21 cellular contexts compared by ENCODE assay signal in genomic region chr3:195754906-195755305, GRCh38. TPM values are rescaled to one million over a fixed set of nuclear protein-coding genes. Genes with fewer than 3 reads are reported as not detected.
DNase-seq lines count a peak whose midpoint lies in the region; ATAC-seq and TF ChIP-seq lines count a peak whose summit lies in the region.
"Had no signal": no experiment of that assay in that cellular context is flagged by ENCODE, and none has a peak within 500 bp of the region (broad histone marks: within the 10 kb centered on the region; RNA-seq: fewer than 3 reads in every experiment).

No MANE protein-coding gene starts in this region.

- H3F3A ChIP-seq in neural progenitor cell (ENCODE audit: low read depth): no peaks in the 10 kb centered on the region

- H3K4me2 ChIP-seq in neural progenitor cell: no peak overlapping the region
- H3K4me2 ChIP-seq: GM23338 had no signal

- H3K9me3 ChIP-seq in left ventricle myocardium inferior (replicated peaks): no peaks in the 10 kb centered on the region
- H3K9me3 ChIP-seq in neural progenitor cell (ENCODE audit: low read depth): no peaks in the 10 kb centered on the region
- H3K9me3 ChIP-seq: BLaER1, Caco-2, HAP-1 had no signal

- no peaks in the 10 kb centered on the region for H4K20me1 ChIP-seq in neural progenitor cell (ENCODE audit: low read depth)
- H4K20me1 ChIP-seq: BLaER1 had no signal

- H3K27me3 Mint-ChIP-seq in neural progenitor cell (ENCODE audit: insufficient read depth, low read depth): peaks cover 2% of the 10 kb centered on the region

- TF ChIP-seq CTCF in left ventricle myocardium inferior (IDR thresholded peaks at IDR 0.05; ENCODE audit: borderline replicate concordance): no peak
- no peak for TF ChIP-seq CTCF in neural progenitor cell (IDR thresholded peaks at IDR 0.05)

- H3K27me3 ChIP-seq in left ventricle myocardium inferior (ENCODE audit: low read depth) (peaks cover 66% of the 10 kb centered on the region), neural progenitor cell (no peaks in the 10 kb centered on the region), H7 (ENCODE audit: control insufficient read depth, insufficient read depth, low read length) (no peaks in the 10 kb centered on the region)
- H3K27me3 ChIP-seq: BLaER1 had no signal

- no peak overlapping the region for H3K9ac ChIP-seq in neural progenitor cell
- H3K9ac ChIP-seq: BLaER1 had no signal

- no peaks in the 10 kb centered on the region for H3K9me3 Mint-ChIP-seq in neural progenitor cell
- H3K9me3 Mint-ChIP-seq: CD4-positive, CD25-positive, alpha-beta regulatory T cell; CD8-positive, alpha-beta T cell; GM23338; HFFc6 had no signal

- no peaks in the 10 kb centered on the region for H3K79me2 ChIP-seq in neural progenitor cell (ENCODE audit: low read depth)

- H3K4me3 ChIP-seq in left ventricle myocardium inferior (no peak overlapping the region), neural progenitor cell (no peak overlapping the region), H7 (ENCODE audit: insufficient read depth, low read depth, low read length) (no peak overlapping the region)
- H3K4me3 ChIP-seq: BLaER1, GM23338, HAP-1 had no signal

- DNase-seq in Right ventricle myocardium inferior (ENCODE audit: missing footprints) (peak; percentile 9), left ventricle myocardium inferior (no peak), mesenteric fat pad (ENCODE audit: low spot score) (peak; percentile 51), neural progenitor cell (ENCODE audit: low spot score) (no peak), H7 (no peak), DMS 273 treated with DMSO at 0.1 percent for 48 hours (lab: John Stamatoyannopoulos, UW) (no peak)
- DNase-seq: Caco-2; CD4-positive, CD25-positive, alpha-beta regulatory T cell; CD8-positive, alpha-beta T cell; DMS53; DMS79 treated with DMSO at 0.1 percent for 48 hours; GF-D8; HFFc6 had no signal

- H3K4me1 ChIP-seq in left ventricle myocardium inferior (peaks cover 21% of the 10 kb centered on the region), neural progenitor cell (no peaks in the 10 kb centered on the region)
- H3K4me1 ChIP-seq: HAP-1 had no signal

- H3K4me3 Mint-ChIP-seq in neural progenitor cell: peak overlapping the region; percentile 36
- H3K4me3 Mint-ChIP-seq: B cell; CD4-positive, CD25-positive, alpha-beta regulatory T cell; CD8-positive, alpha-beta T cell; GM23338; HFFc6 had no signal

- no peak for ATAC-seq in Right ventricle myocardium inferior
- ATAC-seq: CD8-positive, alpha-beta T cell had no signal

- intact Hi-C loops in Right ventricle myocardium inferior (cut with DNase I) (no loop called here), left ventricle myocardium inferior (cut with micrococcal nuclease) (no loop called here)

- H3K36me3 ChIP-seq in left ventricle myocardium inferior (no peaks in the 10 kb centered on the region), neural progenitor cell (no peaks in the 10 kb centered on the region), H7 (replicated peaks; ENCODE audit: control insufficient read depth, insufficient read depth, low read length) (no peaks in the 10 kb centered on the region)
- H3K36me3 ChIP-seq: BLaER1, HAP-1 had no signal

- peaks cover 8% of the 10 kb centered on the region for H3K4me1 Mint-ChIP-seq in neural progenitor cell
- H3K4me1 Mint-ChIP-seq: B cell had no signal

- no peak overlapping the region for H2AFZ ChIP-seq in neural progenitor cell (replicated peaks)
- H2AFZ ChIP-seq: GM23338 had no signal

- peaks cover 1% of the 10 kb centered on the region for H3K36me3 Mint-ChIP-seq in neural progenitor cell
- H3K36me3 Mint-ChIP-seq: CD4-positive, CD25-positive, alpha-beta regulatory T cell; CD8-positive, alpha-beta T cell had no signal

- H3K27ac ChIP-seq in left ventricle myocardium inferior (replicated peaks) (no peak overlapping the region), neural progenitor cell (no peak overlapping the region)
- H3K27ac ChIP-seq: 22Rv1, BLaER1, C4-2B had no signal

- H3K27ac Mint-ChIP-seq in neural progenitor cell: no peak overlapping the region
- H3K27ac Mint-ChIP-seq: B cell; CD4-positive, CD25-positive, alpha-beta regulatory T cell; CD8-positive, alpha-beta T cell; GM23338; HFFc6 had no signal

RNA-seq across cellular contexts. Expression of gene MUC20, which starts 34.1 kb away (rescaled TPM):
- total RNA-seq in Right ventricle myocardium inferior (4.6 TPM), left ventricle myocardium inferior (4.7 TPM), mesenteric fat pad (2.0 TPM), neural progenitor cell (ENCODE audit: low replicate concordance) (0.17 TPM in 1 of 2 replicates, not detected in the other)
- 0.52 and 0.69 TPM in 2 replicates for total RNA-seq in H7 (2014; rRNA removed; shearing (Covaris generic))
- total RNA-seq: Daoy, GM23338 had no signal

RNA-seq across cellular contexts. Expression of gene MUC4, which starts 56.8 kb away (rescaled TPM):
- total RNA-seq in Right ventricle myocardium inferior (not detected), left ventricle myocardium inferior (0.11 TPM), mesenteric fat pad (not detected), neural progenitor cell (ENCODE audit: low replicate concordance) (0.53 TPM in 1 of 2 replicates, not detected in the other)
- 3.5 and 4.0 TPM in 2 replicates for total RNA-seq in H7 (2014; rRNA removed; shearing (Covaris generic))
- total RNA-seq: CD4-positive, CD25-positive, alpha-beta regulatory T cell; CD8-positive, alpha-beta T cell; Daoy; H4; HFFc6 had no signal

Comparison
In these comparisons a context has a peak if more than half of its experiments do, and no peak if none do; other contexts are left out.
1. DNase-seq: peak in Right ventricle myocardium inferior (single experiment) and mesenteric fat pad (single experiment); none in left ventricle myocardium inferior (single experiment), neural progenitor cell (single experiment), H7 (single experiment) and DMS 273 treated with DMSO at 0.1 percent for 48 hours (single experiment).